Comparison of ENCODE assay signal across 39 cellular contexts in the genomic region with DNA sequence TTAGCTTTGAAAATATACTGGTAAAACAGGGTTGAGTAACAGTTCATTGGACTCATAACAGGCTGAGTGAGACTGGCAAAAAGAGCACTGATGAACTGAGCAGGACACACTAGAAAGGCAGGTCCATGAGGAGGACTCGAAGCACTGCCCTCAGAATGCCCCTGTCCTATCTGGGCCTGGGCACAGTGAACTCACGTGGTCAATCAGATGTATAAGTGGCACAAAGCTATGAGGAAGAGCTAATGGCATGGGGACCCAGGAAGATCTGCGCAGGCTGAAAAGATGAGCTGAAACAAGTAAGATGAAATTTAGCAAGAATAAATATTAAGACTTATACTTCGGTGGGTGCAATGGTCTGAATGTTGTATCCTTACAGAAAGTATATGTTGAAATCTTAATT. TPM values are rescaled to one million over a fixed set of nuclear protein-coding genes. Genes with fewer than 3 reads are reported as not detected.
"Had no signal": no experiment of that assay in that cellular context is flagged by ENCODE, and none has a peak within 500 bp of the region (broad histone marks: within the 10 kb centered on the region; RNA-seq: fewer than 3 reads in every experiment).

No MANE protein-coding gene starts in this region.

- H3K27me3 Mint-ChIP-seq: activated naive CD8-positive, alpha-beta T cell treated with anti-CD3 and anti-CD28 coated beads for 36 hours; activated naive CD8-positive, alpha-beta T cell treated with anti-CD3 and anti-CD28 coated beads, Interleukin-2, amount 10 ng/mL, durations not matched to agents 7 days and 5 days; activated T-cell treated with anti-CD3 and anti-CD28 coated beads, Interleukin-2, amount 50 U/mL, for 24 hours; brain; central memory CD8-positive, alpha-beta T cell had no signal

- H3K4me1 ChIP-seq: adrenal gland, ascending aorta, body of pancreas, breast epithelium had no signal

- ATAC-seq: activated naive CD4-positive, alpha-beta T cell treated with anti-CD3 and anti-CD28 coated beads, Interleukin-2, amount 50 U/mL, for 72 hours; activated naive CD8-positive, alpha-beta T cell treated with anti-CD3 and anti-CD28 coated beads, Interleukin-2, amount 50 U/mL, for 24 hours; activated T-cell treated with anti-CD3 and anti-CD28 coated beads, Interleukin-2, amount 50 U/mL, for 4 hours; activated T-helper 17 cell treated with anti-CD3 and anti-CD28 coated beads, Interleukin-2, amount 50 U/mL, for 72 hours; body of pancreas had no signal

- H3K36me3 ChIP-seq: adrenal gland, ascending aorta, brain microvascular endothelial cell, breast epithelium, cardiac muscle cell had no signal

- H3K9me3 Mint-ChIP-seq: activated naive CD4-positive, alpha-beta T cell treated with anti-CD3 and anti-CD28 coated beads, Interleukin-2, amount 10 ng/mL, durations not matched to agents 7 days and 5 days; activated naive CD8-positive, alpha-beta T cell treated with anti-CD3 and anti-CD28 coated beads for 36 hours; activated naive CD8-positive, alpha-beta T cell treated with anti-CD3 and anti-CD28 coated beads, Interleukin-2, amount 10 ng/mL, durations not matched to agents 7 days and 5 days; activated naive CD8-positive, alpha-beta T cell treated with anti-CD3 and anti-CD28 coated beads, Interleukin-2, amount 50 U/mL, for 24 hours; activated T-helper 1 cell treated with anti-CD3 and anti-CD28 coated beads, Interleukin-12 subunit alpha, Interleukin-12 subunit beta, Interleukin-2, Interleukin-4 antibody, amounts not matched to agents 30 ng/mL and 10 ng/mL and 1 ng/mL, durations not matched to agents 14 hours and 24 hours and 36 hours; activated T-helper 2 cell treated with anti-CD3 and anti-CD28 coated beads, Interferon-gamma antibody, Interleukin-2, Interleukin-4, amounts not matched to agents 10 μg/mL and 5 μg/mL and 100 μg/mL, durations not matched to agents 14 hours and 24 hours and 36 hours had no signal

- H3K36me3 Mint-ChIP-seq: activated naive CD4-positive, alpha-beta T cell treated with anti-CD3 and anti-CD28 coated beads, Interleukin-2, amount 10 ng/mL, durations not matched to agents 7 days and 5 days; activated naive CD4-positive, alpha-beta T cell treated with anti-CD3 and anti-CD28 coated beads, Interleukin-2, amount 50 U/mL, for 24 hours; activated naive CD4-positive, alpha-beta T cell treated with anti-CD3 and anti-CD28 coated beads, Interleukin-2, amount 50 U/mL, for 72 hours; activated naive CD8-positive, alpha-beta T cell; activated naive CD8-positive, alpha-beta T cell treated with anti-CD3 and anti-CD28 coated beads for 36 hours; activated naive CD8-positive, alpha-beta T cell treated with anti-CD3 and anti-CD28 coated beads, Interleukin-2, amount 10 ng/mL, durations not matched to agents 7 days and 5 days; brain had no signal

- H3K27ac ChIP-seq: adrenal gland, ascending aorta, body of pancreas, brain microvascular endothelial cell, breast epithelium, cardiac muscle cell had no signal

- H3K9me3 ChIP-seq: adrenal gland, ascending aorta, body of pancreas, breast epithelium had no signal

- H3K27ac Mint-ChIP-seq: activated naive CD4-positive, alpha-beta T cell treated with anti-CD3 and anti-CD28 coated beads for 36 hours; activated naive CD4-positive, alpha-beta T cell treated with anti-CD3 and anti-CD28 coated beads, Interleukin-2, amount 10 ng/mL, durations not matched to agents 7 days and 5 days; activated naive CD4-positive, alpha-beta T cell treated with anti-CD3 and anti-CD28 coated beads, Interleukin-2, amount 50 U/mL, for 24 hours; activated naive CD4-positive, alpha-beta T cell treated with anti-CD3 and anti-CD28 coated beads, Interleukin-2, amount 50 U/mL, for 72 hours; activated naive CD8-positive, alpha-beta T cell; activated naive CD8-positive, alpha-beta T cell treated with anti-CD3 and anti-CD28 coated beads for 36 hours; activated naive CD8-positive, alpha-beta T cell treated with anti-CD3 and anti-CD28 coated beads, Interleukin-2, amount 10 ng/mL, durations not matched to agents 7 days and 5 days; activated naive CD8-positive, alpha-beta T cell treated with anti-CD3 and anti-CD28 coated beads, Interleukin-2, amount 50 U/mL, for 24 hours; activated T-cell treated with anti-CD3 and anti-CD28 coated beads, Interleukin-2, amount 50 U/mL, for 24 hours; activated T-helper 1 cell treated with anti-CD3 and anti-CD28 coated beads, Interleukin-12 subunit alpha, Interleukin-12 subunit beta, Interleukin-2, Interleukin-4 antibody, amounts not matched to agents 30 ng/mL and 10 ng/mL and 1 ng/mL, durations not matched to agents 14 hours and 24 hours and 36 hours; activated T-helper 17 cell treated with anti-CD3 and anti-CD28 coated beads, Interleukin-2, amount 50 U/mL, for 72 hours; activated T-helper 2 cell treated with anti-CD3 and anti-CD28 coated beads, Interferon-gamma antibody, Interleukin-2, Interleukin-4, amounts not matched to agents 10 μg/mL and 5 μg/mL and 100 μg/mL, durations not matched to agents 14 hours and 24 hours and 36 hours; brain had no signal

- H3K4me3 ChIP-seq: adrenal gland, ascending aorta, body of pancreas, breast epithelium, cardiac muscle cell had no signal

- DNase-seq: activated effector memory CD4-positive, alpha-beta T cell treated with anti-CD3 and anti-CD28 coated beads, Interleukin-2, amount 50 U/mL, for 16 hours; activated effector memory CD4-positive, alpha-beta T cell treated with Interleukin-2 at 50 U/mL for 16 hours; activated gamma-delta T cell; activated gamma-delta T cell treated with Interleukin-2 at 50 U/mL for 16 hours; activated naive CD4-positive, alpha-beta T cell; activated naive CD4-positive, alpha-beta T cell treated with anti-CD3 and anti-CD28 coated beads for 36 hours; activated naive CD4-positive, alpha-beta T cell treated with anti-CD3 and anti-CD28 coated beads, Interleukin-2, amount 10 ng/mL, durations not matched to agents 7 days and 5 days; activated naive CD4-positive, alpha-beta T cell treated with anti-CD3 and anti-CD28 coated beads, Interleukin-2, amount 50 U/mL, for 16 hours; activated naive CD4-positive, alpha-beta T cell treated with Interleukin-2 at 50 U/mL for 16 hours; activated naive CD8-positive, alpha-beta T cell treated with anti-CD3 and anti-CD28 coated beads for 36 hours; activated naive CD8-positive, alpha-beta T cell treated with anti-CD3 and anti-CD28 coated beads, Interleukin-2, amount 10 ng/mL, durations not matched to agents 7 days and 5 days; activated naive CD8-positive, alpha-beta T cell treated with anti-CD3 and anti-CD28 coated beads, Interleukin-2, amount 50 U/mL, for 24 hours; activated T-cell treated with anti-CD3 and anti-CD28 coated beads, Interleukin-2, amount 50 U/mL, for 1 hour; activated T-cell treated with anti-CD3 and anti-CD28 coated beads, Interleukin-2, amount 50 U/mL, for 24 hours; activated T-cell treated with anti-CD3 and anti-CD28 coated beads, Interleukin-2, amount 50 U/mL, for 4 hours; activated T-cell treated with anti-CD3 and anti-CD28 coated beads, Interleukin-2, amount 50 U/mL, for 48 hours; adrenal gland; amniotic stem cell; amygdala; anterior cingulate cortex; aorta; body of pancreas; brain microvascular endothelial cell; caudate nucleus; central memory CD4-positive, alpha-beta T cell; cerebellar nuclear complex had no signal

- H3K4me3 Mint-ChIP-seq: activated naive CD4-positive, alpha-beta T cell treated with anti-CD3 and anti-CD28 coated beads for 36 hours; activated naive CD4-positive, alpha-beta T cell treated with anti-CD3 and anti-CD28 coated beads, Interleukin-2, amount 10 ng/mL, durations not matched to agents 7 days and 5 days; activated naive CD4-positive, alpha-beta T cell treated with anti-CD3 and anti-CD28 coated beads, Interleukin-2, amount 50 U/mL, for 24 hours; activated naive CD8-positive, alpha-beta T cell; activated naive CD8-positive, alpha-beta T cell treated with anti-CD3 and anti-CD28 coated beads for 36 hours; activated naive CD8-positive, alpha-beta T cell treated with anti-CD3 and anti-CD28 coated beads, Interleukin-2, amount 10 ng/mL, durations not matched to agents 7 days and 5 days; activated naive CD8-positive, alpha-beta T cell treated with anti-CD3 and anti-CD28 coated beads, Interleukin-2, amount 50 U/mL, for 24 hours; activated T-cell treated with anti-CD3 and anti-CD28 coated beads, Interleukin-2, amount 50 U/mL, for 24 hours; activated T-cell treated with anti-CD3 and anti-CD28 coated beads, Interleukin-2, amount 50 U/mL, for 4 hours; activated T-helper 1 cell treated with anti-CD3 and anti-CD28 coated beads, Interleukin-12 subunit alpha, Interleukin-12 subunit beta, Interleukin-2, Interleukin-4 antibody, amounts not matched to agents 30 ng/mL and 10 ng/mL and 1 ng/mL, durations not matched to agents 14 hours and 24 hours and 36 hours; activated T-helper 17 cell treated with anti-CD3 and anti-CD28 coated beads, Interleukin-2, amount 50 U/mL, for 72 hours; brain; central memory CD8-positive, alpha-beta T cell had no signal

- H3K4me1 Mint-ChIP-seq: activated naive CD4-positive, alpha-beta T cell treated with anti-CD3 and anti-CD28 coated beads, Interleukin-2, amount 10 ng/mL, durations not matched to agents 7 days and 5 days; activated naive CD4-positive, alpha-beta T cell treated with anti-CD3 and anti-CD28 coated beads, Interleukin-2, amount 50 U/mL, for 24 hours; activated naive CD8-positive, alpha-beta T cell treated with anti-CD3 and anti-CD28 coated beads for 36 hours; activated naive CD8-positive, alpha-beta T cell treated with anti-CD3 and anti-CD28 coated beads, Interleukin-2, amount 10 ng/mL, durations not matched to agents 7 days and 5 days; activated naive CD8-positive, alpha-beta T cell treated with anti-CD3 and anti-CD28 coated beads, Interleukin-2, amount 50 U/mL, for 24 hours; activated T-helper 17 cell treated with anti-CD3 and anti-CD28 coated beads, Interleukin-2, amount 50 U/mL, for 72 hours; brain; central memory CD8-positive, alpha-beta T cell had no signal

RNA-seq across cellular contexts. Expression of a gene that starts 9.2 kb away (rescaled TPM):
- total RNA-seq: activated naive CD4-positive, alpha-beta T cell treated with anti-CD3 and anti-CD28 coated beads for 36 hours; activated naive CD4-positive, alpha-beta T cell treated with anti-CD3 and anti-CD28 coated beads, Interleukin-2, amount 50 U/mL, for 72 hours; activated naive CD8-positive, alpha-beta T cell treated with anti-CD3 and anti-CD28 coated beads for 36 hours; activated naive CD8-positive, alpha-beta T cell treated with anti-CD3 and anti-CD28 coated beads, Interleukin-2, amount 10 ng/mL, durations not matched to agents 7 days and 5 days; activated T-cell treated with anti-CD3 and anti-CD28 coated beads, Interleukin-2, amount 50 U/mL, for 4 hours; activated T-helper 1 cell treated with anti-CD3 and anti-CD28 coated beads, Interleukin-12 subunit alpha, Interleukin-12 subunit beta, Interleukin-2, Interleukin-4 antibody, amounts not matched to agents 30 ng/mL and 10 ng/mL and 1 ng/mL, durations not matched to agents 14 hours and 24 hours and 36 hours; activated T-helper 17 cell treated with anti-CD3 and anti-CD28 coated beads, Interleukin-2, amount 50 U/mL, for 72 hours; activated T-helper 2 cell treated with anti-CD3 and anti-CD28 coated beads, Interferon-gamma antibody, Interleukin-2, Interleukin-4, amounts not matched to agents 10 μg/mL and 5 μg/mL and 100 μg/mL, durations not matched to agents 14 hours and 24 hours and 36 hours; aorta; ascending aorta; bronchial epithelial cell; cardiac muscle cell; cardiac septum had no signal
